In genomic region chrX:13398073-13398823, GRCh38 we compare ENCODE assay signal across 9 cellular contexts.
DNase-seq lines count a peak whose midpoint lies in the region; ATAC-seq lines count a peak whose summit lies in the region.
"Had no signal": no experiment of that assay in that cellular context is flagged by ENCODE, and none has a peak within 500 bp of the region (broad histone marks: within the 10 kb centered on the region; RNA-seq: fewer than 3 reads in every experiment).

No MANE protein-coding gene starts in this region.

- no peak overlapping the region for H3K4me3 Mint-ChIP-seq in activated naive CD8-positive, alpha-beta T cell
- H3K4me3 Mint-ChIP-seq: B cell had no signal

- H3K36me3 Mint-ChIP-seq in activated naive CD8-positive, alpha-beta T cell, result no peaks in the 10 kb centered on the region

- peak; percentile 76 for ATAC-seq in stimulated activated naive CD8-positive, alpha-beta T cell treated with anti-CD3 and anti-CD28 coated beads, Interleukin-15, Interleukin-2, amounts not matched to agents 100 U/mL and 50 U/mL, for 24 hours

- H3K9me3 Mint-ChIP-seq in activated naive CD8-positive, alpha-beta T cell (ENCODE audit: low read depth), result no peaks in the 10 kb centered on the region

- no peaks in the 10 kb centered on the region for H3K4me1 Mint-ChIP-seq in activated naive CD8-positive, alpha-beta T cell (ENCODE audit: low read depth)

- no peaks in the 10 kb centered on the region for H3K27me3 Mint-ChIP-seq in activated naive CD8-positive, alpha-beta T cell
- H3K27me3 Mint-ChIP-seq: B cell had no signal

- peak; percentile 18 for DNase-seq in NK-92 treated with Interleukin-12 subunit alpha and Interleukin-12 subunit beta, amount 100 ng/mL, for 24 hours (lab: John Stamatoyannopoulos, UW)
- DNase-seq in NK-92 (lab: John Stamatoyannopoulos, UW; ENCODE audit: unreplicated experiment) (no peak), iPS-NIHi11 (ENCODE audit: low spot score) (peak; percentile 31), DMS153 treated with DMSO at 0.1 percent for 48 hours (lab: John Stamatoyannopoulos, UW; ENCODE audit: unreplicated experiment) (no peak)
- peak; percentile 20 for DNase-seq in stimulated activated naive CD8-positive, alpha-beta T cell treated with anti-CD3 and anti-CD28 coated beads, Interleukin-15, Interleukin-2, amounts not matched to agents 100 U/mL and 50 U/mL, for 24 hours
- no peak for DNase-seq in activated CD4-positive, CD25-positive, alpha-beta regulatory T cell treated with anti-CD3 and anti-CD28 coated beads, Interleukin-2, amount 50 U/mL, for 72 hours
- DNase-seq in activated CD8-positive, alpha-beta memory T cell treated with anti-CD3 and anti-CD28 coated beads for 24 hours, result no peak

- peak overlapping the region; percentile 30 for H3K27ac Mint-ChIP-seq in activated naive CD8-positive, alpha-beta T cell
- H3K27ac Mint-ChIP-seq: B cell had no signal

Comparison
In these comparisons a context has a peak if more than half of its experiments do, and no peak if none do; other contexts are left out.
1. DNase-seq: peak in NK-92 treated with Interleukin-12 subunit alpha and Interleukin-12 subunit beta, amount 100 ng/mL, for 24 hours (single experiment), iPS-NIHi11 (single experiment) and stimulated activated naive CD8-positive, alpha-beta T cell treated with anti-CD3 and anti-CD28 coated beads, Interleukin-15, Interleukin-2, amounts not matched to agents 100 U/mL and 50 U/mL, for 24 hours (single experiment); none in NK-92 (single experiment), DMS153 treated with DMSO at 0.1 percent for 48 hours (single experiment), activated CD4-positive, CD25-positive, alpha-beta regulatory T cell treated with anti-CD3 and anti-CD28 coated beads, Interleukin-2, amount 50 U/mL, for 72 hours (single experiment) and activated CD8-positive, alpha-beta memory T cell treated with anti-CD3 and anti-CD28 coated beads for 24 hours (single experiment).